1 cellular context compared by ENCODE assay signal in genomic region chr6:7243188-7243942, GRCh38.
TF ChIP-seq lines count a peak whose summit lies in the region.

No MANE protein-coding gene starts in this region.

TF ChIP-seq in H1, 55 proteins besides CTCF, POLR2A, EP300 and RAD21 (continued from another document):
- no peak for TF ChIP-seq KDM5A (IDR thresholded peaks at IDR 0.05; ENCODE audit: low read length)
- no peak for TF ChIP-seq CHD7 (IDR thresholded peaks at IDR 0.05; ENCODE audit: insufficient replicate concordance, low read length)
- no peak for TF ChIP-seq TAF1 (IDR thresholded peaks at IDR 0.05; ENCODE audit: low read depth, low read length)
